ENCODE assay signal across 10 cellular contexts in the genomic region with DNA sequence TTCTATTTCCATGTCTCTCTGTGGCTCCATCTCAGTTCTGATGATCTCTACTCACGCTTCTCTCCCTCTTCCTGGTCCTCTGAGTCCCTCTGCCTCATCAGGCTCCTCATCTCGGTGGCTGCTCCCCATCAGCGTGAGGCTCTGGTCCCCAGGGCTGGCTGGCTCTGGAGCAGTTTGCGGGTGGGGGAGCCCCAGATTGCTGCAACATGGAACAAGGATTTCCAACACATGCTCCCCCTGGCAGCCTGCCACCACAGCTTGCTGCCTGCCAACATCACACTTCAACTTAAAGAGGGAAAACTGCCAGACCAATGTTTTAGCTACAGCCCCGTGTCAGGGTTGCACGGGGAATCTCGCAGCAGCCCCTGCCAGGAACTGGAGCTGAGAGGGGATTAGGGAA.
DNase-seq lines count a peak whose midpoint lies in the region; TF ChIP-seq lines count a peak whose summit lies in the region.
"Had no signal": no experiment of that assay in that cellular context is flagged by ENCODE, and none has a peak within 500 bp of the region (broad histone marks: within the 10 kb centered on the region; RNA-seq: fewer than 3 reads in every experiment).

No MANE protein-coding gene starts in this region.

- DNase-seq in NCI-H1417 (lab: John Stamatoyannopoulos, UW) (peak in 2 of 3 experiments; percentile 21 to 64), NCI-H1417 treated with DMSO at 0.1 percent for 48 hours (lab: John Stamatoyannopoulos, UW) (no peak), RPMI8226 (peak; percentile 52), left ventricle myocardium inferior (peak; percentile 30), tibial artery (peak; percentile 38 to 70), SKM-1 (lab: John Stamatoyannopoulos, UW; ENCODE audit: unreplicated experiment) (no peak)
- no peak for DNase-seq in stimulated activated CD4-positive, alpha-beta T cell treated with anti-CD3 and anti-CD28 coated beads, Interleukin-2, amount 100 ng/mL, for 48 hours
- no peak for DNase-seq in stimulated activated CD4-positive, alpha-beta T cell treated with anti-CD3 and anti-CD28 coated beads, Interleukin-12 subunit alpha, Interleukin-12 subunit beta, amount 100 ng/mL, for 4 hours
- DNase-seq: NCI-H2227 treated with DMSO at 0.1 percent for 48 hours had no signal

- H3K27ac ChIP-seq in left ventricle myocardium inferior (replicated peaks) (no peak overlapping the region), tibial artery (no peak overlapping the region)
- H3K27ac ChIP-seq: 22Rv1 had no signal

- H3K27me3 ChIP-seq in left ventricle myocardium inferior (ENCODE audit: low read depth) (peaks cover 78% of the 10 kb centered on the region), tibial artery (peaks cover 0 to 44% of the 10 kb centered on the region in 2 donors)

- H3K36me3 ChIP-seq in left ventricle myocardium inferior (no peaks in the 10 kb centered on the region), tibial artery (no peaks in the 10 kb centered on the region)

- TF ChIP-seq CTCF in left ventricle myocardium inferior (IDR thresholded peaks at IDR 0.05; ENCODE audit: borderline replicate concordance) (no peak), tibial artery (IDR thresholded peaks at IDR 0.05) (no peak)

- H3K4me3 ChIP-seq in left ventricle myocardium inferior = no peak overlapping the region
- H3K4me3 ChIP-seq in tibial artery = no peak overlapping the region

- H3K4me1 ChIP-seq in left ventricle myocardium inferior (no peaks in the 10 kb centered on the region), tibial artery (no peaks in the 10 kb centered on the region)

- intact Hi-C loops in left ventricle myocardium inferior (cut with micrococcal nuclease) = no loop called here
- intact Hi-C loops in tibial artery (cut with DNase I; ENCODE audit: low total_unique reads) = no loop called here

- H3K9me3 ChIP-seq in left ventricle myocardium inferior (replicated peaks) (peaks cover 7% of the 10 kb centered on the region), tibial artery (no peaks in the 10 kb centered on the region)

Comparison
In these comparisons a context has a peak if more than half of its experiments do, and no peak if none do; other contexts are left out.
1. DNase-seq: peak in NCI-H1417 (2 of 3), RPMI8226 (single experiment), left ventricle myocardium inferior (single experiment) and tibial artery (2 of 2); none in NCI-H1417 treated with DMSO at 0.1 percent for 48 hours (single experiment), stimulated activated CD4-positive, alpha-beta T cell treated with anti-CD3 and anti-CD28 coated beads, Interleukin-2, amount 100 ng/mL, for 48 hours (0 of 2), stimulated activated CD4-positive, alpha-beta T cell treated with anti-CD3 and anti-CD28 coated beads, Interleukin-12 subunit alpha, Interleukin-12 subunit beta, amount 100 ng/mL, for 4 hours (single experiment) and SKM-1 (single experiment).